28 cellular contexts compared by ENCODE assay signal in genomic region chr12:61810486-61810885, GRCh38.
"Had no signal": no experiment of that assay in that cellular context is flagged by ENCODE, and none has a peak within 500 bp of the region (broad histone marks: within the 10 kb centered on the region; RNA-seq: fewer than 3 reads in every experiment).

No MANE protein-coding gene starts in this region.

- H3K4me3 Mint-ChIP-seq: activated CD8-positive, alpha-beta T cell treated with anti-CD3 and anti-CD28 coated beads, Interleukin-2, amount 10 ng/mL, durations not matched to agents 7 days and 5 days; activated naive CD8-positive, alpha-beta T cell treated with anti-CD3 and anti-CD28 coated beads, Interleukin-2, amount 10 ng/mL, durations not matched to agents 7 days and 5 days; T-helper 17 cell had no signal

- ATAC-seq: activated CD4-positive, CD25-positive, alpha-beta regulatory T cell treated with anti-CD3 and anti-CD28 coated beads, Interleukin-2, amount 50 U/mL, for 24 hours; activated CD8-positive, alpha-beta T cell treated with anti-CD3 and anti-CD28 coated beads, Interleukin-2, amount 10 ng/mL, durations not matched to agents 7 days and 5 days; T-helper 17 cell had no signal

- H3K4me1 ChIP-seq: adrenal gland, colonic mucosa, Peyer's patch, SJSA1 had no signal

- DNase-seq: activated CD4-positive, alpha-beta T cell treated with anti-CD3 and anti-CD28 coated beads for 4 hours; activated CD8-positive, alpha-beta memory T cell treated with anti-CD3 and anti-CD28 coated beads, Interleukin-2, amount 50 U/mL, for 48 hours; activated CD8-positive, alpha-beta T cell treated with anti-CD3 and anti-CD28 coated beads, Interleukin-2, amount 10 ng/mL, durations not matched to agents 7 days and 5 days; activated naive CD4-positive, alpha-beta T cell treated with anti-CD3 and anti-CD28 coated beads, Interleukin-2, amount 50 U/mL, for 16 hours; activated naive CD8-positive, alpha-beta T cell treated with anti-CD3 and anti-CD28 coated beads, Interleukin-2, amount 10 ng/mL, durations not matched to agents 7 days and 5 days; activated T-cell treated with anti-CD3 and anti-CD28 coated beads, Interleukin-2, amount 50 U/mL, for 1 hour; adrenal gland; anterior cingulate cortex; caudate nucleus; colonic mucosa; Karpas-422; NCI-H1048; NCI-H146; NCI-H1930; NCI-H2171; NCI-H2227 treated with DMSO at 0.1 percent for 48 hours; NCI-H446 treated with DMSO at 0.1 percent for 48 hours; NCI-H526; NCI-H774; NK-92 treated with Interleukin-12 subunit alpha and Interleukin-12 subunit beta, amount 100 ng/mL, for 24 hours; Peyer's patch; Right ventricle myocardium superior; T-helper 17 cell; T1000; WERI-Rb-1 had no signal

- H3K4me1 Mint-ChIP-seq: activated naive CD8-positive, alpha-beta T cell treated with anti-CD3 and anti-CD28 coated beads, Interleukin-2, amount 10 ng/mL, durations not matched to agents 7 days and 5 days; T-helper 17 cell had no signal

- H3K27me3 Mint-ChIP-seq: activated naive CD8-positive, alpha-beta T cell treated with anti-CD3 and anti-CD28 coated beads, Interleukin-2, amount 10 ng/mL, durations not matched to agents 7 days and 5 days; T-helper 17 cell had no signal

- H3K36me3 ChIP-seq: adrenal gland, colonic mucosa, Peyer's patch, SJSA1, WERI-Rb-1 had no signal

- H3K27me3 ChIP-seq: adrenal gland, colonic mucosa, Peyer's patch, SJSA1 had no signal

- H3K4me3 ChIP-seq: adrenal gland, colonic mucosa, Peyer's patch, SJSA1 had no signal

- H3K27ac Mint-ChIP-seq: activated CD8-positive, alpha-beta T cell treated with anti-CD3 and anti-CD28 coated beads, Interleukin-2, amount 10 ng/mL, durations not matched to agents 7 days and 5 days; activated naive CD8-positive, alpha-beta T cell treated with anti-CD3 and anti-CD28 coated beads, Interleukin-2, amount 10 ng/mL, durations not matched to agents 7 days and 5 days; T-helper 17 cell had no signal

- H3K27ac ChIP-seq: adrenal gland, colonic mucosa, Peyer's patch, RWPE1, SJSA1, WERI-Rb-1 had no signal

- H3K9me3 ChIP-seq: adrenal gland, colonic mucosa, Peyer's patch, SJSA1 had no signal
